ENCODE assay signal across 8 cellular contexts in the genomic region with DNA sequence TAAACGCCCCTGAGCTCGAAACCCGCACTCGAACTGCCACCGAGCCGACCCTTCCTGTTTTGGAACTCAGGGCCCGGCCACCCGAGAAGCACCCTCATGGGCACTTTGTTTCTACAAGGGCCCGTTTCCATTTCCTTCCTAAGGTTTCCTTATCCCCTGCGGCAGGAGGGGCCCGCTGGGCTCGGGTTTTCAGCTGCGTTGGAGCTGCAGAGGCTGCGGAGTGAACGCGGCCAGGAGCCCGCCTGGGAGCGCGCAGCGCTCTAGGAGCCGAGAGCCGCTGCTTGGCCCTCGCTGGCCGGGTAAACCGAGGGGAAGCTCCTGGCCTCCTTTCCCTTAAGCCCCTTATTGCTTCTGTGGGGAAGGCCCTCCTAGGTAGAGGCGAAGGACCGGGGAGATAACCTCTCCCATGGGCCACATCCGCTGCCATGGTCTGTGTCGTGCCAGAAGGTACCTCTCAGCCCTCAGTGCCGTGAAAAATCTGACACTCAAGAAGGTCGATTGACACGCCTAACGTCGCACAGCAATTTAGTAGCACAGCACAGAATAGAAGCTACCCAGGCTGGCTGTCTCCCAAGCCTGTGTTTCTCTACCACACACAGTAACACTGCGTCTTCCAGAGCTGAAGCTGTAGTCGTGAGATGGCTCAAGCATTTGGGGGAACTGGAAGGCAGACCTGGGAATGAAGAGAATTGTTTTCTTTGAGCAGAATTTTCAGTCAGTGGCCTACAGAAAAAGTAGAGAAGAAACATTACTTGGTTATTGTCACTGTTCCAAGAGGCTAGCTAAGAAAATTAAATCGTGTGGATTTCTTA. TPM values are rescaled to one million over a fixed set of nuclear protein-coding genes. Genes with fewer than 3 reads are reported as not detected.
A peak's percentile ranks its signal among the peaks of the same experiment; 100 is the strongest.
DNase-seq lines count a peak whose midpoint lies in the region; ATAC-seq and TF ChIP-seq lines count a peak whose summit lies in the region.

No MANE protein-coding gene starts in this region.

- no peaks in the 10 kb centered on the region for H3K27me3 Mint-ChIP-seq in Caco-2 (ENCODE audit: insufficient read depth, unreplicated experiment)

- H3K4me3 Mint-ChIP-seq in Caco-2 (ENCODE audit: unreplicated experiment): no peak overlapping the region

- H3K4me1 Mint-ChIP-seq in Caco-2 (ENCODE audit: low read depth, unreplicated experiment): peaks cover 11% of the 10 kb centered on the region

- H3K36me3 Mint-ChIP-seq in Caco-2 (ENCODE audit: insufficient read depth, unreplicated experiment): no peaks in the 10 kb centered on the region

- whole genome bisulfite sequencing in liver: 1% methylated on average over 37 of the region's 37 CpGs

- peak; percentile 8 for ATAC-seq in GM21786 (IDR thresholded peaks at IDR 0.05; ENCODE audit: unreplicated experiment)

- no peaks in the 10 kb centered on the region for H3K9me3 Mint-ChIP-seq in Caco-2 (ENCODE audit: unreplicated experiment)

- DNase-seq in Caco-2 (peak in 1 of 2 experiments; percentile 68), NCI-H1417 (lab: John Stamatoyannopoulos, UW) (peak; percentile 84 to 96 (median 94)), colonic mucosa (peak; percentile 61), kidney tubule cell (ENCODE audit: low spot score) (no peak)
- peak; percentile 23 for DNase-seq in activated CD4-positive, CD25-positive, alpha-beta regulatory T cell treated with anti-CD3 and anti-CD28 coated beads, Interleukin-2, amount 50 U/mL, for 16 hours (ENCODE audit: low read depth, low spot score)
- peak; percentile 13 to 38 (median 35) for DNase-seq in stimulated activated CD4-positive, alpha-beta T cell treated with anti-CD3 and anti-CD28 coated beads, TNF-alpha, amount 100 ng/mL, for 4 hours (ENCODE audit: low read depth in 3 of 3)

- H3K9me3 ChIP-seq in Caco-2: no peaks in the 10 kb centered on the region
- no peaks in the 10 kb centered on the region for H3K9me3 ChIP-seq in colonic mucosa
- no peaks in the 10 kb centered on the region for H3K9me3 ChIP-seq in liver (ENCODE audit: control insufficient read depth in 4 of 4, low read length in 3 of 4)

- no peak for TF ChIP-seq CTCF in Caco-2 (IDR thresholded peaks at IDR 0.05; ENCODE audit: insufficient read depth in 1 of 2, low read depth in 1 of 2, low read length in 1 of 2, severe bottlenecking in 1 of 2, unreplicated experiment in 1 of 2)
- no peak for TF ChIP-seq CTCF in colonic mucosa (IDR thresholded peaks at IDR 0.05)
- no peak for TF ChIP-seq CTCF in liver (IDR thresholded peaks at IDR 0.05; ENCODE audit: low read depth, low read length, missing input control)

- H3K27ac Mint-ChIP-seq in Caco-2 (ENCODE audit: unreplicated experiment): no peak overlapping the region

- H3K27ac ChIP-seq in colonic mucosa (peak overlapping the region; percentile 99), liver (ENCODE audit: low read depth in 1 of 2, low read length in 2 of 2) (peak overlapping the region; percentile 99 to 100)

- intact Hi-C loops in Caco-2 (cut with micrococcal nuclease; ENCODE audit: unreplicated experiment): loop anchor here (1.0 to 5.0 kb wide), 4 partner anchors 12 to 97 kb away; partner anchors contain the start of gene NRDE2
- intact Hi-C loops in colonic mucosa (cut with DNase I): loop anchor here (2.0 to 10.0 kb wide), 2 partner anchors 13 to 371 kb away; partner anchors contain the start of gene CALM1

- no peak for TF ChIP-seq RAD21 in liver (IDR thresholded peaks at IDR 0.05)

- CTCF ChIA-PET in Caco-2 (lab: Charles Lee): interaction anchor here (0.6 to 3.7 kb wide), 6 partner anchors 15 to 313 kb away, joined by 4 to 14 read pairs (median 6); no protein-coding TSS in a partner anchor

- POLR2A ChIA-PET in Caco-2 (lab: Charles Lee): interaction anchor here (0.6 to 1.8 kb wide), 11 partner anchors 13 to 1418 kb away, joined by 3 to 9 read pairs (median 5); partner anchors contain the start of gene CALM1

- no peaks in the 10 kb centered on the region for H3K27me3 ChIP-seq in Caco-2 (replicated peaks; ENCODE audit: control insufficient read depth, insufficient read depth, low read length)
- no peaks in the 10 kb centered on the region for H3K27me3 ChIP-seq in colonic mucosa
- H3K27me3 ChIP-seq in liver (ENCODE audit: control insufficient read depth in 4 of 4, insufficient read depth in 4 of 4, low read length in 3 of 4): no peaks in the 10 kb centered on the region

- H3K9ac ChIP-seq in colonic mucosa (ENCODE audit: low read depth in 2 of 2, low read length in 2 of 2) (peak overlapping the region; percentile 76 to 89), liver (ENCODE audit: low read depth in 1 of 2, low read length in 2 of 2) (peak overlapping the region; percentile 73 to 89)

- H3K36me3 ChIP-seq in Caco-2 (ENCODE audit: control insufficient read depth, insufficient read depth, low read length): no peaks in the 10 kb centered on the region
- H3K36me3 ChIP-seq in colonic mucosa: no peaks in the 10 kb centered on the region
- no peaks in the 10 kb centered on the region for H3K36me3 ChIP-seq in liver (ENCODE audit: control insufficient read depth in 4 of 4, insufficient read depth in 3 of 4, low read depth in 1 of 4, low read length in 3 of 4)

- TSS peak; percentile 84 for BruUV-seq in Caco-2 (replicated peaks; lab: Mats Ljungman, UMichigan)

- H3K4me3 ChIP-seq in Caco-2 (ENCODE audit: low read depth, low read length): peak overlapping the region; percentile 60
- peak overlapping the region; percentile 43 for H3K4me3 ChIP-seq in colonic mucosa
- peak overlapping the region; percentile 48 to 74 (median 54) for H3K4me3 ChIP-seq in liver (ENCODE audit: low read depth in 1 of 3, low read length in 3 of 3)

- H3K4me1 ChIP-seq in Caco-2: peaks cover 22% of the 10 kb centered on the region
- H3K4me1 ChIP-seq in colonic mucosa: peaks cover 19% of the 10 kb centered on the region
- H3K4me1 ChIP-seq in liver (ENCODE audit: control insufficient read depth in 4 of 4, insufficient read depth in 4 of 4, low read length in 3 of 4): peaks cover 3 to 22% (median 19%) of the 10 kb centered on the region in 4 donors

TF ChIP-seq in liver, 16 proteins besides CTCF, POLR2A, EP300 and RAD21:
- TF ChIP-seq EGR1 (IDR thresholded peaks at IDR 0.05; ENCODE audit: low read depth in 2 of 2) (no peak), FOXA1 (IDR thresholded peaks at IDR 0.05) (no peak), TAF1 (conservative IDR thresholded peaks at IDR 0.05) (no peak)
- TF ChIP-seq, protein P1, sequence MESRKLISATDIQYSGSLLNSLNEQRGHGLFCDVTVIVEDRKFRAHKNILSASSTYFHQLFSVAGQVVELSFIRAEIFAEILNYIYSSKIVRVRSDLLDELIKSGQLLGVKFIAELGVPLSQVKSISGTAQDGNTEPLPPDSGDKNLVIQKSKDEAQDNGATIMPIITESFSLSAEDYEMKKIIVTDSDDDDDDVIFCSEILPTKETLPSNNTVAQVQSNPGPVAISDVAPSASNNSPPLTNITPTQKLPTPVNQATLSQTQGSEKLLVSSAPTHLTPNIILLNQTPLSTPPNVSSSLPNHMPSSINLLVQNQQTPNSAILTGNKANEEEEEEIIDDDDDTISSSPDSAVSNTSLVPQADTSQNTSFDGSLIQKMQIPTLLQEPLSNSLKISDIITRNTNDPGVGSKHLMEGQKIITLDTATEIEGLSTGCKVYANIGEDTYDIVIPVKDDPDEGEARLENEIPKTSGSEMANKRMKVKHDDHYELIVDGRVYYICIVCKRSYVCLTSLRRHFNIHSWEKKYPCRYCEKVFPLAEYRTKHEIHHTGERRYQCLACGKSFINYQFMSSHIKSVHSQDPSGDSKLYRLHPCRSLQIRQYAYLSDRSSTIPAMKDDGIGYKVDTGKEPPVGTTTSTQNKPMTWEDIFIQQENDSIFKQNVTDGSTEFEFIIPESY (IDR thresholded peaks at IDR 0.05): no peak

RNA-seq across cellular contexts. Expression of gene CALM1, which starts 12.9 kb away (rescaled TPM):
- 405 and 437 TPM in 2 replicates for total RNA-seq in Caco-2 (2022)
- total RNA-seq in colonic mucosa: 100 to 1,000 TPM; 676 to 714 TPM
- 100 to 1,000 TPM; 146 to 156 TPM for total RNA-seq in liver
- 100 to 1,000 TPM; 176 to 517 TPM for polyA plus RNA-seq in liver

RNA-seq across cellular contexts. Expression of gene NRDE2, which starts 52.2 kb away (rescaled TPM):
- total RNA-seq in Caco-2 (2022) (17.1 and 18.0 TPM in 2 replicates), colonic mucosa (10 to 100 TPM; 14.7 to 22.1 TPM), liver (10 to 100 TPM; 10.1 to 17.4 TPM)
- 10 to 100 TPM in 1 of 2 donors, 1 to 10 TPM in 1; 5.6 to 20.0 TPM for polyA plus RNA-seq in liver
